In genomic region chr10:11535376-11535959, GRCh38 we compare ENCODE assay signal across 16 cellular contexts.
A peak's percentile ranks its signal among the peaks of the same experiment; 100 is the strongest.
DNase-seq lines count a peak whose midpoint lies in the region; ATAC-seq, FAIRE-seq and TF ChIP-seq lines count a peak whose summit lies in the region.
"Had no signal": no experiment of that assay in that cellular context is flagged by ENCODE, and none has a peak within 500 bp of the region (broad histone marks: within the 10 kb centered on the region; RNA-seq: fewer than 3 reads in every experiment).

No MANE protein-coding gene starts in this region.

- peak overlapping the region; percentile 43 for H3K27ac ChIP-seq in GM12878 (ENCODE audit: control insufficient read depth, insufficient read depth)
- H3K27ac ChIP-seq: left lung, stomach had no signal

- POLR2A ChIA-PET in GM12878 (lab: Charles Lee): interaction anchor here (0.9 to 1.2 kb wide), 2 partner anchors 13 to 17 kb away, joined by 4 read pairs; no protein-coding TSS in a partner anchor

- RAD21 ChIA-PET in GM12878 (lab: Charles Lee; ENCODE audit: unreplicated experiment): interaction anchor here (0.6 to 5.8 kb wide), 8 partner anchors 15 to 175 kb away, joined by 3 to 24 read pairs (median 4); no protein-coding TSS in a partner anchor

- H3K27me3 ChIP-seq in GM12878 (replicated peaks in 1 of 2; ENCODE audit: control insufficient read depth in 2 of 2, insufficient read depth in 2 of 2, low read length in 1 of 2): no peaks in the 10 kb centered on the region
- H3K27me3 ChIP-seq: left lung, stomach had no signal

- no peak overlapping the region for H3K9ac ChIP-seq in GM12878 (ENCODE audit: control insufficient read depth, insufficient read depth, low read length)

- no peak for TF ChIP-seq EP300 in GM12878 (IDR thresholded peaks at IDR 0.05; ENCODE audit: borderline replicate concordance in 1 of 2, control insufficient read depth in 1 of 2, low read depth in 2 of 2, low read length in 2 of 2)

- TF ChIP-seq RAD21 in GM12878 (IDR thresholded peaks at IDR 0.05; ENCODE audit: insufficient read depth, low read depth, low read length): no peak; the same call in 1 of the 2 replicates

- CTCF ChIA-PET in GM12878 (lab: Yijun Ruan, JAX): interaction anchor here (0.9 to 1.9 kb wide), 7 partner anchors 13 to 163 kb away, joined by 3 to 7 read pairs (median 3); no protein-coding TSS in a partner anchor

- H4K20me1 ChIP-seq in GM12878 (ENCODE audit: control insufficient read depth, insufficient read depth): no peaks in the 10 kb centered on the region

- no peak for DNase-seq in GM12891 (ENCODE audit: insufficient read length, low spot score)
- DNase-seq in GM12878 (ENCODE audit: low read depth, low spot score): no peak
- no peak for DNase-seq in NCI-H345 treated with DMSO at 0.1 percent for 48 hours (lab: John Stamatoyannopoulos, UW; ENCODE audit: unreplicated experiment)
- no peak for DNase-seq in hypothalamus (lab: John Stamatoyannopoulos, UW)
- no peak for DNase-seq in stimulated activated CD4-positive, alpha-beta T cell treated with anti-CD3 and anti-CD28 coated beads, Interleukin-2, amount 100 ng/mL, for 24 hours
- DNase-seq in HK-2 (ENCODE audit: unreplicated experiment): no peak
- DNase-seq: activated CD4-positive, CD25-positive, alpha-beta regulatory T cell treated with anti-CD3 and anti-CD28 coated beads, Interleukin-2, amount 50 U/mL, for 72 hours; activated T-cell treated with anti-CD3 and anti-CD28 coated beads, Interleukin-2, amount 50 U/mL, for 1 hour; DND-41; H7; left lung; natural killer cell; NCI-H2081 treated with DMSO at 0.1 percent for 48 hours; stomach had no signal

- H3K4me2 ChIP-seq in GM12878 (ENCODE audit: control insufficient read depth, insufficient read depth): peak overlapping the region; percentile 32

- no peak for TF ChIP-seq CTCF in GM12878 (IDR thresholded peaks at IDR 0.05 in 2 of 3, conservative IDR thresholded peaks at IDR 0.05 in 1 of 3; ENCODE audit: control insufficient read depth in 2 of 3, extremely low read depth in 1 of 3, insufficient read depth in 1 of 3, low read depth in 3 of 3, low read length in 3 of 3)

- TF ChIP-seq POLR2A in GM12891 (IDR thresholded peaks at IDR 0.05; ENCODE audit: low read depth, low read length) (no peak), GM12878 (IDR thresholded peaks at IDR 0.05; ENCODE audit: low read depth, low read length) (no peak)

- H2AFZ ChIP-seq in GM12878 (ENCODE audit: control insufficient read depth, low read depth, low read length): no peak overlapping the region

- peaks cover 42% of the 10 kb centered on the region for H3K4me1 ChIP-seq in GM12878 (ENCODE audit: control insufficient read depth, insufficient read depth, low read length)

- H3K36me3 ChIP-seq in GM12878 (ENCODE audit: control insufficient read depth in 2 of 2, insufficient read depth in 2 of 2, low read length in 1 of 2): no peaks in the 10 kb centered on the region
- H3K36me3 ChIP-seq: left lung, stomach had no signal

- H3K79me2 ChIP-seq in GM12878 (ENCODE audit: control insufficient read depth, insufficient read depth, low read length): peaks cover 82% of the 10 kb centered on the region

- H3K9me3 ChIP-seq in GM12878 (replicated peaks; ENCODE audit: control insufficient read depth, insufficient read depth, low read length): no peaks in the 10 kb centered on the region
- H3K9me3 ChIP-seq: left lung, stomach had no signal

- SMC1A ChIA-PET in GM12878 (lab: Charles Lee; ENCODE audit: uncharacterized antibody, unreplicated experiment): interaction anchor here (1.0 to 2.5 kb wide), 12 partner anchors 10 to 181 kb away, joined by 3 to 21 read pairs (median 5); no protein-coding TSS in a partner anchor

- ATAC-seq in GM21423 (IDR thresholded peaks at IDR 0.05; ENCODE audit: unreplicated experiment) (peak; percentile 51), HG03354 (IDR thresholded peaks at IDR 0.05; ENCODE audit: poor library complexity, severe bottlenecking, unreplicated experiment) (peak; percentile 48), GM12878 (peak; percentile 68)
- ATAC-seq: left lung, natural killer cell had no signal

- WGBS in GM12878 (ENCODE audit: insufficient coverage, insufficient replicate concordance, low lambda C conversion rate, missing lambda C conversion rate): 4% methylated on average over 5 of the region's 5 CpGs

- intact Hi-C loops in GM12878 (cut with micrococcal nuclease; ENCODE audit: unreplicated experiment): no loop called here

- peak overlapping the region; percentile 20 for H3K4me3 ChIP-seq in GM12878
- H3K4me3 ChIP-seq: left lung, stomach had no signal

- FAIRE-seq in GM12891 (lab: Jason Lieb, UNC) (peak; percentile 77), GM12878 (lab: Jason Lieb, UNC) (no peak)

- no TSS peak for BruUV-seq in GM12878 (replicated peaks; lab: Mats Ljungman, UMichigan)

- in situ Hi-C loops in GM12878 (cut with MboI): no loop called here

TF ChIP-seq in GM12891, 5 proteins besides CTCF, POLR2A, EP300 and RAD21:
- no peak for TF ChIP-seq TAF1 (IDR thresholded peaks at IDR 0.05; ENCODE audit: low read depth, low read length)
- no peak for TF ChIP-seq SPI1 (IDR thresholded peaks at IDR 0.05; ENCODE audit: low read depth, low read length)
- TF ChIP-seq PAX5 (IDR thresholded peaks at IDR 0.05; ENCODE audit: insufficient read depth, low read length, severe bottlenecking): no peak
- no peak for TF ChIP-seq POLR2AphosphoS5 (IDR thresholded peaks at IDR 0.05; ENCODE audit: low read depth, low read length)
- TF ChIP-seq POU2F2 (IDR thresholded peaks at IDR 0.05; ENCODE audit: low read depth, low read length): no peak

TF ChIP-seq in GM12878, 131 proteins besides CTCF, POLR2A, EP300 and RAD21:
- 0 out of 2 replicates have a peak, but pooled peaks have one; percentile 11 for TF ChIP-seq CREB1 (IDR thresholded peaks at IDR 0.05; ENCODE audit: low read depth)
- TF ChIP-seq SKIL (IDR thresholded peaks at IDR 0.05; ENCODE audit: low read depth, poor library complexity, severe bottlenecking): no peak
- 0 out of 2 replicates have a peak, but pooled peaks have one; percentile 34 for TF ChIP-seq CBX5 (IDR thresholded peaks at IDR 0.05; ENCODE audit: low read depth)
- TF ChIP-seq GATAD2B (conservative IDR thresholded peaks at IDR 0.05; ENCODE audit: low read depth): no peak
- TF ChIP-seq CHD4 (IDR thresholded peaks at IDR 0.05): 0 out of 2 replicates have a peak, but pooled peaks have one; percentile 74
- TF ChIP-seq MEF2A (IDR thresholded peaks at IDR 0.05; ENCODE audit: insufficient read depth, low read depth, low read length): peak; percentile 53; the same call in 1 of the 2 replicates
- no peak; the same call in 1 of the 2 replicates for TF ChIP-seq NFIC (IDR thresholded peaks at IDR 0.05; ENCODE audit: low read depth, low read length)
- 0 out of 2 replicates have a peak, but pooled peaks have one; percentile 26 for TF ChIP-seq EED (IDR thresholded peaks at IDR 0.05; ENCODE audit: low read depth)
- peak; percentile 44 for TF ChIP-seq MEF2B (IDR thresholded peaks at IDR 0.05; ENCODE audit: partially characterized antibody, poor library complexity, severe bottlenecking)
- peak; percentile 50 for TF ChIP-seq RUNX3 (IDR thresholded peaks at IDR 0.05; ENCODE audit: low read length)
